8 cellular contexts compared by ENCODE assay signal in genomic region chr19:3129112-3129511, GRCh38. TPM values are rescaled to one million over a fixed set of nuclear protein-coding genes. Genes with fewer than 3 reads are reported as not detected.
DNase-seq lines count a peak whose midpoint lies in the region; ATAC-seq and TF ChIP-seq lines count a peak whose summit lies in the region.

No MANE protein-coding gene starts in this region.

- no peak overlapping the region for H3K4me3 Mint-ChIP-seq in CD8-positive, alpha-beta T cell
- H3K4me3 Mint-ChIP-seq in CD8-positive, alpha-beta memory T cell = no peak overlapping the region

- H3K36me3 ChIP-seq in CD8-positive, alpha-beta T cell (ENCODE audit: insufficient read depth, low read length) = no peaks in the 10 kb centered on the region
- H3K36me3 ChIP-seq in HEK293 (ENCODE audit: control insufficient read depth in 2 of 2, insufficient read depth in 1 of 2, low read length in 2 of 2) (no peaks in the 10 kb centered on the region), lower lobe of right lung (no peaks in the 10 kb centered on the region)
- no peaks in the 10 kb centered on the region for H3K36me3 ChIP-seq in CD8-positive, alpha-beta memory T cell (ENCODE audit: insufficient read depth, low read length)

- H3K27me3 Mint-ChIP-seq in CD8-positive, alpha-beta T cell (ENCODE audit: low read depth) = peaks cover 2% of the 10 kb centered on the region
- H3K27me3 Mint-ChIP-seq in CD8-positive, alpha-beta memory T cell = peaks cover 0 to 6% of the 10 kb centered on the region in 2 donors

- TF ChIP-seq CTCF in CD8-positive, alpha-beta T cell (IDR thresholded peaks at IDR 0.05) = peak; percentile 41
- TF ChIP-seq CTCF in HEK293 (tag by site-specific recombination; IDR thresholded peaks at IDR 0.05) (peak; percentile 38; the same call in 1 of the 2 replicates), VCaP (conservative IDR thresholded peaks at IDR 0.05) (peak; percentile 72), lower lobe of right lung (IDR thresholded peaks at IDR 0.05) (peak; percentile 58)

- H3K4me3 ChIP-seq in CD8-positive, alpha-beta T cell (ENCODE audit: low read depth, low read length) = no peak overlapping the region
- H3K4me3 ChIP-seq in HEK293 (ENCODE audit: low read depth, low read length) (no peak overlapping the region), lower lobe of right lung (no peak overlapping the region)
- H3K4me3 ChIP-seq in CD8-positive, alpha-beta memory T cell (ENCODE audit: low read length) = no peak overlapping the region

- no peaks in the 10 kb centered on the region for H3K36me3 Mint-ChIP-seq in CD8-positive, alpha-beta T cell
- no peaks in the 10 kb centered on the region for H3K36me3 Mint-ChIP-seq in CD8-positive, alpha-beta memory T cell

- POLR2A ChIA-PET in CD8-positive, alpha-beta T cell (lab: Charles Lee) = interaction anchor here (1.1 to 2.0 kb wide), 2 partner anchors 56 to 67 kb away, joined by 3 to 7 read pairs; partner anchors contain the start of gene NCLN
- POLR2A ChIA-PET in HEK293 (lab: Yijun Ruan, JAX) = interaction anchor here (0.7 to 1.3 kb wide), 2 partner anchors 76 to 179 kb away, joined by 3 to 5 read pairs; no protein-coding TSS in a partner anchor
- POLR2A ChIA-PET in CD8-positive, alpha-beta memory T cell (lab: Charles Lee) = interaction anchor here (1.3 kb wide), 1 partner anchor 50 kb away, joined by 5 read pairs; the partner anchor contains the start of gene S1PR4

- no peak for ATAC-seq in CD8-positive, alpha-beta T cell
- ATAC-seq in lower lobe of right lung (no peak), GM21786 (IDR thresholded peaks at IDR 0.05; ENCODE audit: unreplicated experiment) (no peak)

- no peak overlapping the region for H3K27ac Mint-ChIP-seq in CD8-positive, alpha-beta T cell
- no peak overlapping the region for H3K27ac Mint-ChIP-seq in CD8-positive, alpha-beta memory T cell

- peaks cover 11% of the 10 kb centered on the region for H3K4me1 ChIP-seq in CD8-positive, alpha-beta T cell (ENCODE audit: insufficient read depth, low read length)
- no peaks in the 10 kb centered on the region for H3K4me1 ChIP-seq in HEK293 (ENCODE audit: control insufficient read depth, insufficient read depth, low read length)
- peaks cover 16% of the 10 kb centered on the region for H3K4me1 ChIP-seq in lower lobe of right lung
- peaks cover 15% of the 10 kb centered on the region for H3K4me1 ChIP-seq in CD8-positive, alpha-beta memory T cell (ENCODE audit: insufficient read depth, low read length)

- no peak overlapping the region for H3K27ac ChIP-seq in CD8-positive, alpha-beta T cell (ENCODE audit: low read depth, low read length)
- H3K27ac ChIP-seq in HEK293 (ENCODE audit: extremely low read depth, low read depth, low read length) (no peak overlapping the region), VCaP (no peak overlapping the region), lower lobe of right lung (no peak overlapping the region)
- H3K27ac ChIP-seq in CD8-positive, alpha-beta memory T cell (ENCODE audit: low read depth, low read length) = no peak overlapping the region

- peaks cover 20% of the 10 kb centered on the region for H3K4me1 Mint-ChIP-seq in CD8-positive, alpha-beta T cell (ENCODE audit: low read depth)
- peaks cover 18 to 27% (median 20%) of the 10 kb centered on the region in 3 donors for H3K4me1 Mint-ChIP-seq in CD8-positive, alpha-beta memory T cell

- CTCF ChIA-PET in CD8-positive, alpha-beta T cell (lab: Charles Lee) = interaction anchor here (0.6 to 7.3 kb wide), 13 partner anchors 9 to 179 kb away, joined by 3 to 104 read pairs (median 4); no protein-coding TSS in a partner anchor
- CTCF ChIA-PET in HEK293 (lab: Yijun Ruan, JAX) = interaction anchor here (0.6 to 4.6 kb wide), 23 partner anchors 12 to 1589 kb away, joined by 3 to 27 read pairs (median 4); no protein-coding TSS in a partner anchor
- CTCF ChIA-PET in CD8-positive, alpha-beta memory T cell (lab: Charles Lee) = interaction anchor here (0.9 to 5.5 kb wide), 7 partner anchors 12 to 152 kb away, joined by 3 to 33 read pairs (median 4); partner anchors contain the start of gene TLE6

- no peaks in the 10 kb centered on the region for H3K9me3 Mint-ChIP-seq in CD8-positive, alpha-beta T cell
- no peaks in the 10 kb centered on the region for H3K9me3 Mint-ChIP-seq in CD8-positive, alpha-beta memory T cell

- no peaks in the 10 kb centered on the region for H3K9me3 ChIP-seq in CD8-positive, alpha-beta T cell (ENCODE audit: low read length)
- no peaks in the 10 kb centered on the region for H3K9me3 ChIP-seq in HEK293 (ENCODE audit: control insufficient read depth, insufficient read depth, low read depth, low read length)
- H3K9me3 ChIP-seq in lower lobe of right lung = no peaks in the 10 kb centered on the region
- H3K9me3 ChIP-seq in CD8-positive, alpha-beta memory T cell (ENCODE audit: low read length) = no peaks in the 10 kb centered on the region

- intact Hi-C loops in CD8-positive, alpha-beta T cell (cut with DNase I, micrococcal nuclease) = loop anchor here (1.0 to 5.0 kb wide), 2 partner anchors 34 to 48 kb away; partner anchors contain the start of gene S1PR4 (in 1 of the 2)
- intact Hi-C loops in lower lobe of right lung (cut with DNase I) = no loop called here

- H3K27me3 ChIP-seq in CD8-positive, alpha-beta T cell (ENCODE audit: insufficient read depth, low read length) = no peaks in the 10 kb centered on the region
- no peaks in the 10 kb centered on the region for H3K27me3 ChIP-seq in lower lobe of right lung (ENCODE audit: low read depth)
- no peaks in the 10 kb centered on the region for H3K27me3 ChIP-seq in CD8-positive, alpha-beta memory T cell (ENCODE audit: insufficient read depth, low read length, poor library complexity, severe bottlenecking)

- no peak for DNase-seq in CD8-positive, alpha-beta T cell
- DNase-seq in lower lobe of right lung (no peak), NCI-H128 (lab: John Stamatoyannopoulos, UW; ENCODE audit: unreplicated experiment) (no peak), HK-2 (ENCODE audit: unreplicated experiment) (no peak)
- no peak for DNase-seq in CD8-positive, alpha-beta memory T cell

TF ChIP-seq in HEK293, 187 proteins besides CTCF, POLR2A, EP300 and RAD21:
- TF ChIP-seq ZNF23 (tag by site-specific recombination; IDR thresholded peaks at IDR 0.05; ENCODE audit: borderline replicate concordance) (no peak), ZNF214 (tag by site-specific recombination; IDR thresholded peaks at IDR 0.05; ENCODE audit: borderline replicate concordance) (no peak), ZNF138 (tag by site-specific recombination; IDR thresholded peaks at IDR 0.05; ENCODE audit: borderline replicate concordance) (no peak), ZNF654 (tag by site-specific recombination; IDR thresholded peaks at IDR 0.05; ENCODE audit: low read depth) (peak; percentile 8)
TF ChIP-seq in HEK293: peak in this region for 1.

RNA-seq across cellular contexts. Expression of gene GNA15, which starts 6.7 kb away (rescaled TPM):
- 1 to 10 TPM; 6.2 to 6.7 TPM for total RNA-seq in CD8-positive, alpha-beta T cell
- total RNA-seq in lower lobe of right lung = 24.2 TPM
- total RNA-seq in CD8-positive, alpha-beta memory T cell = 1 to 10 TPM; 2.6 to 3.9 TPM
- polyA plus RNA-seq in CD8-positive, alpha-beta memory T cell = 0.59 TPM

RNA-seq across cellular contexts. Expression of gene GNA11, which starts 35.0 kb away (rescaled TPM):
- 1 to 10 TPM; 2.3 to 2.6 TPM for total RNA-seq in CD8-positive, alpha-beta T cell
- 60.6 TPM for total RNA-seq in lower lobe of right lung
- total RNA-seq in CD8-positive, alpha-beta memory T cell = 1 to 10 TPM; 5.8 TPM
- polyA plus RNA-seq in CD8-positive, alpha-beta memory T cell = 0.10 TPM

RNA-seq across cellular contexts. Expression of gene S1PR4, which starts 49.5 kb away (rescaled TPM):
- 10 to 100 TPM; 76.3 to 80.3 TPM for total RNA-seq in CD8-positive, alpha-beta T cell
- total RNA-seq in lower lobe of right lung = 35.7 TPM
- total RNA-seq in CD8-positive, alpha-beta memory T cell = 10 to 100 TPM; 64.3 to 68.9 TPM
- polyA plus RNA-seq in CD8-positive, alpha-beta memory T cell = 494 TPM

RNA-seq across cellular contexts. Expression of gene NCLN, which starts 56.6 kb away (rescaled TPM):
- total RNA-seq in CD8-positive, alpha-beta T cell = 10 to 100 TPM; 47.3 to 55.7 TPM
- 68.8 TPM for total RNA-seq in lower lobe of right lung
- 10 to 100 TPM; 94.7 to 96.0 TPM for total RNA-seq in CD8-positive, alpha-beta memory T cell
- 47.4 TPM for polyA plus RNA-seq in CD8-positive, alpha-beta memory T cell
